Comparison of ENCODE assay signal across 1 cellular context in the genomic region with DNA sequence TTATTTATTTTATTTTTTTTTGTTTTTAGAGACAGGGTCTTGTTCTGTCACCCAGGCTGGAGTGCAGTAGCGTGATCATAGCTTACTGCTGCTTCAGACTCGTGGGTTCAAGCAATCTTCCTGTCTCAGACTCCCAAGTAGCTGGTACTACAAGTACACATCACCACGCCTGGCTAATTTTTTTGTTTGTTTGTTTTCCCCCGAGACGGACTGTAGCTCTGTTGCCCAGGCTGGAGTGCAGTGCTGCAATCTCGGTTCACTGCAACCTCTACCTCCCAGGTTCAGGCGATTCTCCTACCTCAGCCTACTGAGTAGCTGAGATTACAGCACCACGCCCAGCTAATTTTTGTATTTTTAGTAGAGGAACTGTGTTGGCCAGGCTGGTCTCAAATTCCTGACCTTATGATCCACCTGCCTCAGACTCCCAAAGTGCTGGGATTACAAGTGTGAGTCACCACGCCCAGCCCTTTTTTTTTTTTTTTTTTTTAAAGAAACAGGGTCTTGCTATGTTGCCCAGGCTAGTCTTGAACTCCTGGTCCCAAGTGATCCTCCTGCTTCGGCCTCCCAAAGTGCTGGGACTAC.
TF ChIP-seq lines count a peak whose summit lies in the region.

No MANE protein-coding gene starts in this region.

TF ChIP-seq in HCT116, 20 proteins besides CTCF, POLR2A, EP300 and RAD21 (continued from another document):
- TF ChIP-seq, protein P1, sequence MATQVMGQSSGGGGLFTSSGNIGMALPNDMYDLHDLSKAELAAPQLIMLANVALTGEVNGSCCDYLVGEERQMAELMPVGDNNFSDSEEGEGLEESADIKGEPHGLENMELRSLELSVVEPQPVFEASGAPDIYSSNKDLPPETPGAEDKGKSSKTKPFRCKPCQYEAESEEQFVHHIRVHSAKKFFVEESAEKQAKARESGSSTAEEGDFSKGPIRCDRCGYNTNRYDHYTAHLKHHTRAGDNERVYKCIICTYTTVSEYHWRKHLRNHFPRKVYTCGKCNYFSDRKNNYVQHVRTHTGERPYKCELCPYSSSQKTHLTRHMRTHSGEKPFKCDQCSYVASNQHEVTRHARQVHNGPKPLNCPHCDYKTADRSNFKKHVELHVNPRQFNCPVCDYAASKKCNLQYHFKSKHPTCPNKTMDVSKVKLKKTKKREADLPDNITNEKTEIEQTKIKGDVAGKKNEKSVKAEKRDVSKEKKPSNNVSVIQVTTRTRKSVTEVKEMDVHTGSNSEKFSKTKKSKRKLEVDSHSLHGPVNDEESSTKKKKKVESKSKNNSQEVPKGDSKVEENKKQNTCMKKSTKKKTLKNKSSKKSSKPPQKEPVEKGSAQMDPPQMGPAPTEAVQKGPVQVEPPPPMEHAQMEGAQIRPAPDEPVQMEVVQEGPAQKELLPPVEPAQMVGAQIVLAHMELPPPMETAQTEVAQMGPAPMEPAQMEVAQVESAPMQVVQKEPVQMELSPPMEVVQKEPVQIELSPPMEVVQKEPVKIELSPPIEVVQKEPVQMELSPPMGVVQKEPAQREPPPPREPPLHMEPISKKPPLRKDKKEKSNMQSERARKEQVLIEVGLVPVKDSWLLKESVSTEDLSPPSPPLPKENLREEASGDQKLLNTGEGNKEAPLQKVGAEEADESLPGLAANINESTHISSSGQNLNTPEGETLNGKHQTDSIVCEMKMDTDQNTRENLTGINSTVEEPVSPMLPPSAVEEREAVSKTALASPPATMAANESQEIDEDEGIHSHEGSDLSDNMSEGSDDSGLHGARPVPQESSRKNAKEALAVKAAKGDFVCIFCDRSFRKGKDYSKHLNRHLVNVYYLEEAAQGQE (IDR thresholded peaks at IDR 0.05; ENCODE audit: low read depth), result no peak
- no peak for TF ChIP-seq POLR2AphosphoS5 (IDR thresholded peaks at IDR 0.05; ENCODE audit: low read depth, low read length)
- peak; percentile 60 for TF ChIP-seq JUND (IDR thresholded peaks at IDR 0.05)
- TF ChIP-seq CBX3 (IDR thresholded peaks at IDR 0.05; ENCODE audit: low read depth), result peak; percentile 38; the same call in 1 of the 2 replicates
TF ChIP-seq in HCT116: peak in this region for 5.
